Comparison of ENCODE assay signal across 11 cellular contexts in genomic region chr12:66055837-66056319, GRCh38.
DNase-seq lines count a peak whose midpoint lies in the region; ATAC-seq and TF ChIP-seq lines count a peak whose summit lies in the region.
"Had no signal": no experiment of that assay in that cellular context is flagged by ENCODE, and none has a peak within 500 bp of the region (broad histone marks: within the 10 kb centered on the region; RNA-seq: fewer than 3 reads in every experiment).

No MANE protein-coding gene starts in this region.

- no peaks in the 10 kb centered on the region for H3K4me1 ChIP-seq in BE2C
- peaks cover 8% of the 10 kb centered on the region for H3K4me1 ChIP-seq in SJCRH30

- ATAC-seq in GM18868 (IDR thresholded peaks at IDR 0.05; ENCODE audit: unreplicated experiment) (peak; percentile 89), GM21723 (IDR thresholded peaks at IDR 0.05; ENCODE audit: unreplicated experiment) (peak; percentile 93), HG03354 (IDR thresholded peaks at IDR 0.05; ENCODE audit: poor library complexity, severe bottlenecking, unreplicated experiment) (peak; percentile 81)

- H3K36me3 ChIP-seq in BE2C: no peaks in the 10 kb centered on the region
- H3K36me3 ChIP-seq in SJCRH30: no peaks in the 10 kb centered on the region

- H3K27me3 ChIP-seq in BE2C (no peaks in the 10 kb centered on the region), SJCRH30 (no peaks in the 10 kb centered on the region)

- DNase-seq in fibroblast of peridontal ligament (ENCODE audit: extremely low read depth): peak; percentile 35
- no peak for DNase-seq in BE2C
- no peak for DNase-seq in SKM-1 (lab: John Stamatoyannopoulos, UW; ENCODE audit: unreplicated experiment)
- DNase-seq in SJCRH30: no peak
- no peak for DNase-seq in D341Med (ENCODE audit: low spot score)
- DNase-seq: Calu3, GOT3, NCI-H1092 treated with DMSO at 0.1 percent for 48 hours had no signal

- H3K9me3 ChIP-seq in BE2C (no peaks in the 10 kb centered on the region), SJCRH30 (replicated peaks) (no peaks in the 10 kb centered on the region)

- H3K27ac ChIP-seq in SJCRH30: no peak overlapping the region

- H3K4me3 ChIP-seq in BE2C (ENCODE audit: low read depth, low read length) (no peak overlapping the region), SJCRH30 (no peak overlapping the region)

- TF ChIP-seq CTCF in BE2C (IDR thresholded peaks at IDR 0.05; ENCODE audit: low read depth, low read length): no peak
